ENCODE assay signal across 20 cellular contexts in the genomic region with DNA sequence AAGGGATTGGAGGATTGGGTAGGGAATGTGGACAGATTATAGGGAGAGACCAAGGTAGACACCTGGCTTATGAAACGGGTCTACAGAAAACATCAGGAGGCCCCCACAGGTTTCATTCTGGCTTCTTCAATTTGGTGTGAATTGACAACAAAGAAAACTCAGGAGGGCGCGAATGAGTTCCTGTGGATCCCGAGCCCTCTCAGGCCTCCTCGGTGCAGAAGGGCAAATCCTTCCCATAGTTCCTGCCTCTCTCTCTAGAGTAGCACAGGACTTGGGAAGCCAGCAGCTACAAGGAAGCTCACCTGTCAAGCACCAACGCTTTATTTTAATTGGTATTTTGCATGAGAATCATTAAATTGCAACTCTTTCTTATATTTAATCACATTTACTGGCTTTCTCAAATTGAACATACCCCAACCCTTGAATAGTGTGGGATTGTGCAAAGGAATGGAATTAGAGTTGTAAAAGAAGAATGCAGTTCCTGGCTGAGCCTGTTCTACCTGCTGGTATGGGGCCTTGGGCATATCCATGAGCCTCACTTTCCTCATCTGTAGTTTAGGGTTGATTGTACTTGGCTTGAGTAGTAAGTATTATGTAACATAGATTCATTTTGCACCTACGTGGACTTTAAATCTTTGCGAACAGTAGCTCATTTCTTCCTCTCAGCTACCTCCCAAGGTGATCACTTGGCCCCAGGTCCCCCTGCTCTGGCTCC.
"Had no signal": no experiment of that assay in that cellular context is flagged by ENCODE, and none has a peak within 500 bp of the region (broad histone marks: within the 10 kb centered on the region; RNA-seq: fewer than 3 reads in every experiment).

No MANE protein-coding gene starts in this region.

- H3K36me3 ChIP-seq: heart left ventricle, suprapubic skin, upper lobe of left lung had no signal

- H3K27ac ChIP-seq: epithelial cell of prostate, heart left ventricle, parathyroid adenoma, suprapubic skin, upper lobe of left lung had no signal

- H3K27me3 ChIP-seq: heart left ventricle, suprapubic skin, upper lobe of left lung had no signal

- H3K9ac ChIP-seq: parathyroid adenoma had no signal

- H3K9me3 Mint-ChIP-seq: activated CD4-positive, alpha-beta T cell treated with anti-CD3 and anti-CD28 coated beads, Interleukin-2, amount 10 ng/mL, durations not matched to agents 24 days and 14 days; activated naive CD8-positive, alpha-beta T cell treated with anti-CD3 and anti-CD28 coated beads for 36 hours; brain; immature natural killer cell; mesothelial cell of epicardium; neural crest cell; T-helper 2 cell treated with Interferon-gamma antibody and Interleukin-4, amounts not matched to agents 5 μg/mL and 100 μg/mL, for 36 hours had no signal

- H3K4me3 Mint-ChIP-seq: activated CD4-positive, alpha-beta T cell treated with anti-CD3 and anti-CD28 coated beads, Interleukin-2, amount 10 ng/mL, durations not matched to agents 24 days and 14 days; activated naive CD8-positive, alpha-beta T cell treated with anti-CD3 and anti-CD28 coated beads for 36 hours; brain; immature natural killer cell; mesothelial cell of epicardium; neural crest cell; T-helper 2 cell treated with Interferon-gamma antibody and Interleukin-4, amounts not matched to agents 5 μg/mL and 100 μg/mL, for 36 hours had no signal

- ATAC-seq: heart left ventricle had no signal

- H3K36me3 Mint-ChIP-seq: activated naive CD8-positive, alpha-beta T cell treated with anti-CD3 and anti-CD28 coated beads for 36 hours; brain; mesothelial cell of epicardium had no signal

- H3K4me3 ChIP-seq: heart left ventricle, suprapubic skin, upper lobe of left lung had no signal

- DNase-seq: activated CD4-positive, alpha-beta T cell treated with anti-CD3 and anti-CD28 coated beads, Interleukin-2, amount 10 ng/mL, durations not matched to agents 24 days and 14 days; activated CD4-positive, CD25-positive, alpha-beta regulatory T cell; activated CD8-positive, alpha-beta memory T cell treated with anti-CD3 and anti-CD28 coated beads, Interleukin-2, amount 50 U/mL, for 48 hours; activated naive CD8-positive, alpha-beta T cell treated with anti-CD3 and anti-CD28 coated beads for 36 hours; amygdala; cerebellar nuclear complex; effector CD8-positive, alpha-beta T cell; heart left ventricle; immature natural killer cell; retina; stimulated activated CD4-positive, alpha-beta T cell treated with anti-CD3 and anti-CD28 coated beads, Interleukin-4, amount 100 ng/mL, for 24 hours; stimulated activated naive CD4-positive, alpha-beta T cell treated with Interleukin-2 at 50 U/mL for 16 hours; upper lobe of left lung had no signal

- H3K9me3 ChIP-seq: heart left ventricle, suprapubic skin, upper lobe of left lung had no signal

- H3K27me3 Mint-ChIP-seq: activated CD4-positive, alpha-beta T cell treated with anti-CD3 and anti-CD28 coated beads, Interleukin-2, amount 10 ng/mL, durations not matched to agents 24 days and 14 days had no signal

- H3K27ac Mint-ChIP-seq: activated CD4-positive, alpha-beta T cell treated with anti-CD3 and anti-CD28 coated beads, Interleukin-2, amount 10 ng/mL, durations not matched to agents 24 days and 14 days; activated naive CD8-positive, alpha-beta T cell treated with anti-CD3 and anti-CD28 coated beads for 36 hours; immature natural killer cell; T-helper 2 cell treated with Interferon-gamma antibody and Interleukin-4, amounts not matched to agents 5 μg/mL and 100 μg/mL, for 36 hours had no signal

- H3K4me1 ChIP-seq: parathyroid adenoma, suprapubic skin had no signal
